ENCODE assay signal across 1 cellular context in the genomic region with DNA sequence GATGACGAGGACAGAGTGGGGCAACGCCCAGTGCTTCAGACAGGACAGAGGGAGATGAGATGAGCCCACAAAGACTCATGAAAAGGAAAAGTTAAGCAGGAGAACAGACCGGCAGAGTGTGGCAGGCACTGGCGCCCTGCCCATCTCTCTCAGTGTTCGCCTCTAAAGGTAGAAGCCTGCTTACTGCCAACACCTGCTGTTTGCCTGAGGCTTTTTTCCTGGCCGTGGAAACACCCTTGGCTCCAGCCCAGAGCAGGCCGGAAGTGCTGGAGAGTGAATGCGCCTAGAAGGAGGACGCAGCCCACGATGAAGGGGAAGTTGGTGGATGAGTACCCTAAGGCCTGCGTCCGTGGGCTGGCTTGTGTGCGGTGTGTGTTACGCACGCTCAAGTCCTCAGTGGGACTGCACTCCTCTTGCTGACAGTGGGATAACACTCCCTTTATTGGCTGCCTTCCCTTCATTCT.
TF ChIP-seq lines count a peak whose summit lies in the region.

No MANE protein-coding gene starts in this region.

TF ChIP-seq in K562, 482 proteins besides CTCF, POLR2A, EP300 and RAD21 (continued from another document):
- TF ChIP-seq IRF2 (CRISPR knock-in tag; IDR thresholded peaks at IDR 0.05) (no peak), GABPB2 (CRISPR knock-in tag; conservative IDR thresholded peaks at IDR 0.05) (no peak), ILF3 (IDR thresholded peaks at IDR 0.05; ENCODE audit: borderline replicate concordance) (no peak), NR4A1 (CRISPR knock-in tag; IDR thresholded peaks at IDR 0.05) (no peak), NR4A1 (tag; IDR thresholded peaks at IDR 0.05) (no peak), STAT5B (CRISPR knock-in tag; IDR thresholded peaks at IDR 0.05) (no peak), LEF1 (IDR thresholded peaks at IDR 0.05) (no peak), STAG1 (CRISPR knock-in tag; IDR thresholded peaks at IDR 0.05; ENCODE audit: borderline replicate concordance) (no peak), ATF1 (CRISPR knock-in tag; IDR thresholded peaks at IDR 0.05) (no peak), ATF1 (tag; IDR thresholded peaks at IDR 0.05) (0 out of 2 replicates have a peak, but pooled peaks have one; percentile 9), RBFOX2 (IDR thresholded peaks at IDR 0.05; ENCODE audit: low read depth, low read length) (0 out of 2 replicates have a peak, but pooled peaks have one; percentile 29), KLF13 (tag; IDR thresholded peaks at IDR 0.05; ENCODE audit: borderline replicate concordance, low read depth) (no peak), CBX3 (IDR thresholded peaks at IDR 0.05; ENCODE audit: borderline replicate concordance in 1 of 2, low read length in 2 of 2) (no peak), ZKSCAN8 (CRISPR knock-in tag; IDR thresholded peaks at IDR 0.05) (no peak), RBBP5 (IDR thresholded peaks at IDR 0.05; ENCODE audit: borderline replicate concordance, insufficient read depth, low read length, poor library complexity, severe bottlenecking) (peak; percentile 51), SMARCE1 (IDR thresholded peaks at IDR 0.05) (no peak), JUND (IDR thresholded peaks at IDR 0.05; ENCODE audit: borderline replicate concordance, low read depth, low read length) (no peak), JUND (tag; IDR thresholded peaks at IDR 0.05; ENCODE audit: borderline replicate concordance, low read depth, low read length) (peak; percentile 29; the same call in 1 of the 3 replicates), EHMT2 (IDR thresholded peaks at IDR 0.05) (no peak), YY1 (IDR thresholded peaks at IDR 0.05; ENCODE audit: borderline replicate concordance in 1 of 3, control insufficient read depth in 1 of 3, extremely low read depth in 1 of 3, insufficient read depth in 3 of 3, insufficient read length in 1 of 3, insufficient replicate concordance in 2 of 3, low read depth in 1 of 3, low read length in 2 of 3) (no peak), OTX1 (CRISPR knock-in tag; IDR thresholded peaks at IDR 0.05) (no peak), HDAC6 (IDR thresholded peaks at IDR 0.05; ENCODE audit: low read depth, low read length) (no peak), HNRNPL (IDR thresholded peaks at IDR 0.05; ENCODE audit: low read depth, low read length) (no peak), ZKSCAN1 (IDR thresholded peaks at IDR 0.05; ENCODE audit: low read depth, low read length) (no peak), RCOR1 (IDR thresholded peaks at IDR 0.05; ENCODE audit: borderline replicate concordance in 1 of 2, low read depth in 2 of 2, low read length in 2 of 2) (0 out of 4 replicates have a peak, but pooled peaks of 1 of the 2 experiments have one; percentile 11), SOX6 (IDR thresholded peaks at IDR 0.05) (no peak), NFIC (IDR thresholded peaks at IDR 0.05) (peak; percentile 75), ETV1 (tag; conservative IDR thresholded peaks at IDR 0.05; ENCODE audit: low read depth) (peak; percentile 89), MTA3 (IDR thresholded peaks at IDR 0.05; ENCODE audit: borderline replicate concordance) (no peak), ZSCAN32 (CRISPR knock-in tag; IDR thresholded peaks at IDR 0.05) (no peak), MAFG (tag; conservative IDR thresholded peaks at IDR 0.05) (no peak), CBFA2T2 (conservative IDR thresholded peaks at IDR 0.05) (no peak), MBD2 (IDR thresholded peaks at IDR 0.05; ENCODE audit: borderline replicate concordance, low read depth) (no peak), BRCA1 (IDR thresholded peaks at IDR 0.05) (no peak), BRCA1 (CRISPR knock-in tag; IDR thresholded peaks at IDR 0.05) (no peak), CHD1 (IDR thresholded peaks at IDR 0.05; ENCODE audit: low read length) (peak; percentile 51), HDGF (IDR thresholded peaks at IDR 0.05) (no peak), LCOR (CRISPR knock-in tag; IDR thresholded peaks at IDR 0.05) (0 out of 2 replicates have a peak, but pooled peaks have one; percentile 23), SPI1 (IDR thresholded peaks at IDR 0.05; ENCODE audit: borderline replicate concordance, low read depth, low read length) (peak; percentile 52; the same call in 1 of the 2 replicates)
- TF ChIP-seq, protein P1, sequence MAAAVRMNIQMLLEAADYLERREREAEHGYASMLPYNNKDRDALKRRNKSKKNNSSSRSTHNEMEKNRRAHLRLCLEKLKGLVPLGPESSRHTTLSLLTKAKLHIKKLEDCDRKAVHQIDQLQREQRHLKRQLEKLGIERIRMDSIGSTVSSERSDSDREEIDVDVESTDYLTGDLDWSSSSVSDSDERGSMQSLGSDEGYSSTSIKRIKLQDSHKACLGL (CRISPR knock-in tag; IDR thresholded peaks at IDR 0.05; ENCODE audit: borderline replicate concordance, poor library complexity, severe bottlenecking): no peak
- TF ChIP-seq, protein P2, sequence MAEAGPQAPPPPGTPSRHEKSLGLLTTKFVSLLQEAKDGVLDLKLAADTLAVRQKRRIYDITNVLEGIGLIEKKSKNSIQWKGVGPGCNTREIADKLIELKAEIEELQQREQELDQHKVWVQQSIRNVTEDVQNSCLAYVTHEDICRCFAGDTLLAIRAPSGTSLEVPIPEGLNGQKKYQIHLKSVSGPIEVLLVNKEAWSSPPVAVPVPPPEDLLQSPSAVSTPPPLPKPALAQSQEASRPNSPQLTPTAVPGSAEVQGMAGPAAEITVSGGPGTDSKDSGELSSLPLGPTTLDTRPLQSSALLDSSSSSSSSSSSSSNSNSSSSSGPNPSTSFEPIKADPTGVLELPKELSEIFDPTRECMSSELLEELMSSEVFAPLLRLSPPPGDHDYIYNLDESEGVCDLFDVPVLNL (CRISPR knock-in tag; IDR thresholded peaks at IDR 0.05; ENCODE audit: low read depth): no peak
- TF ChIP-seq, protein P3, sequence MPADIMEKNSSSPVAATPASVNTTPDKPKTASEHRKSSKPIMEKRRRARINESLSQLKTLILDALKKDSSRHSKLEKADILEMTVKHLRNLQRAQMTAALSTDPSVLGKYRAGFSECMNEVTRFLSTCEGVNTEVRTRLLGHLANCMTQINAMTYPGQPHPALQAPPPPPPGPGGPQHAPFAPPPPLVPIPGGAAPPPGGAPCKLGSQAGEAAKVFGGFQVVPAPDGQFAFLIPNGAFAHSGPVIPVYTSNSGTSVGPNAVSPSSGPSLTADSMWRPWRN (IDR thresholded peaks at IDR 0.05; ENCODE audit: low read depth): no peak
- TF ChIP-seq, protein P4, sequence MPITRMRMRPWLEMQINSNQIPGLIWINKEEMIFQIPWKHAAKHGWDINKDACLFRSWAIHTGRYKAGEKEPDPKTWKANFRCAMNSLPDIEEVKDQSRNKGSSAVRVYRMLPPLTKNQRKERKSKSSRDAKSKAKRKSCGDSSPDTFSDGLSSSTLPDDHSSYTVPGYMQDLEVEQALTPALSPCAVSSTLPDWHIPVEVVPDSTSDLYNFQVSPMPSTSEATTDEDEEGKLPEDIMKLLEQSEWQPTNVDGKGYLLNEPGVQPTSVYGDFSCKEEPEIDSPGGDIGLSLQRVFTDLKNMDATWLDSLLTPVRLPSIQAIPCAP (CRISPR knock-in tag; IDR thresholded peaks at IDR 0.05; ENCODE audit: borderline replicate concordance): no peak
- TF ChIP-seq, protein P5, sequence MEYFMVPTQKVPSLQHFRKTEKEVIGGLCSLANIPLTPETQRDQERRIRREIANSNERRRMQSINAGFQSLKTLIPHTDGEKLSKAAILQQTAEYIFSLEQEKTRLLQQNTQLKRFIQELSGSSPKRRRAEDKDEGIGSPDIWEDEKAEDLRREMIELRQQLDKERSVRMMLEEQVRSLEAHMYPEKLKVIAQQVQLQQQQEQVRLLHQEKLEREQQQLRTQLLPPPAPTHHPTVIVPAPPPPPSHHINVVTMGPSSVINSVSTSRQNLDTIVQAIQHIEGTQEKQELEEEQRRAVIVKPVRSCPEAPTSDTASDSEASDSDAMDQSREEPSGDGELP (CRISPR knock-in tag; IDR thresholded peaks at IDR 0.05; ENCODE audit: borderline replicate concordance): peak; percentile 17; the same call in 1 of the 2 replicates
- TF ChIP-seq, protein P6, sequence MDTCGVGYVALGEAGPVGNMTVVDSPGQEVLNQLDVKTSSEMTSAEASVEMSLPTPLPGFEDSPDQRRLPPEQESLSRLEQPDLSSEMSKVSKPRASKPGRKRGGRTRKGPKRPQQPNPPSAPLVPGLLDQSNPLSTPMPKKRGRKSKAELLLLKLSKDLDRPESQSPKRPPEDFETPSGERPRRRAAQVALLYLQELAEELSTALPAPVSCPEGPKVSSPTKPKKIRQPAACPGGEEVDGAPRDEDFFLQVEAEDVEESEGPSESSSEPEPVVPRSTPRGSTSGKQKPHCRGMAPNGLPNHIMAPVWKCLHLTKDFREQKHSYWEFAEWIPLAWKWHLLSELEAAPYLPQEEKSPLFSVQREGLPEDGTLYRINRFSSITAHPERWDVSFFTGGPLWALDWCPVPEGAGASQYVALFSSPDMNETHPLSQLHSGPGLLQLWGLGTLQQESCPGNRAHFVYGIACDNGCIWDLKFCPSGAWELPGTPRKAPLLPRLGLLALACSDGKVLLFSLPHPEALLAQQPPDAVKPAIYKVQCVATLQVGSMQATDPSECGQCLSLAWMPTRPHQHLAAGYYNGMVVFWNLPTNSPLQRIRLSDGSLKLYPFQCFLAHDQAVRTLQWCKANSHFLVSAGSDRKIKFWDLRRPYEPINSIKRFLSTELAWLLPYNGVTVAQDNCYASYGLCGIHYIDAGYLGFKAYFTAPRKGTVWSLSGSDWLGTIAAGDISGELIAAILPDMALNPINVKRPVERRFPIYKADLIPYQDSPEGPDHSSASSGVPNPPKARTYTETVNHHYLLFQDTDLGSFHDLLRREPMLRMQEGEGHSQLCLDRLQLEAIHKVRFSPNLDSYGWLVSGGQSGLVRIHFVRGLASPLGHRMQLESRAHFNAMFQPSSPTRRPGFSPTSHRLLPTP (IDR thresholded peaks at IDR 0.05; ENCODE audit: borderline replicate concordance, extremely low read depth, insufficient read length): no peak
- TF ChIP-seq, protein P7, sequence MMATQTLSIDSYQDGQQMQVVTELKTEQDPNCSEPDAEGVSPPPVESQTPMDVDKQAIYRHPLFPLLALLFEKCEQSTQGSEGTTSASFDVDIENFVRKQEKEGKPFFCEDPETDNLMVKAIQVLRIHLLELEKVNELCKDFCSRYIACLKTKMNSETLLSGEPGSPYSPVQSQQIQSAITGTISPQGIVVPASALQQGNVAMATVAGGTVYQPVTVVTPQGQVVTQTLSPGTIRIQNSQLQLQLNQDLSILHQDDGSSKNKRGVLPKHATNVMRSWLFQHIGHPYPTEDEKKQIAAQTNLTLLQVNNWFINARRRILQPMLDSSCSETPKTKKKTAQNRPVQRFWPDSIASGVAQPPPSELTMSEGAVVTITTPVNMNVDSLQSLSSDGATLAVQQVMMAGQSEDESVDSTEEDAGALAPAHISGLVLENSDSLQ (IDR thresholded peaks at IDR 0.05): no peak
